22 cellular contexts compared by ENCODE assay signal in genomic region chr7:84258628-84259027, GRCh38.
DNase-seq lines count a peak whose midpoint lies in the region; ATAC-seq and TF ChIP-seq lines count a peak whose summit lies in the region.
"Had no signal": no experiment of that assay in that cellular context is flagged by ENCODE, and none has a peak within 500 bp of the region (broad histone marks: within the 10 kb centered on the region; RNA-seq: fewer than 3 reads in every experiment).

No MANE protein-coding gene starts in this region.

- no peaks in the 10 kb centered on the region for H3K9me3 Mint-ChIP-seq in osteocyte (ENCODE audit: unreplicated experiment)
- H3K9me3 Mint-ChIP-seq: activated CD4-positive, alpha-beta memory T cell treated with anti-CD3 and anti-CD28 coated beads for 36 hours; nephron had no signal

- H3K36me3 Mint-ChIP-seq in osteocyte (ENCODE audit: unreplicated experiment), result no peaks in the 10 kb centered on the region
- H3K36me3 Mint-ChIP-seq: activated CD4-positive, alpha-beta memory T cell treated with anti-CD3 and anti-CD28 coated beads for 36 hours; CD4-positive, CD25-positive, alpha-beta regulatory T cell; stimulated activated memory B cell treated with anti-CD40 and anti-IgM and Interleukin-4, amounts not matched to agents 10 μg/mL and 1 μg/mL and 100 μg/mL, for 72 hours had no signal

- no peak overlapping the region for H3K9ac ChIP-seq in colonic mucosa (ENCODE audit: low read depth in 2 of 2, low read length in 2 of 2)

- H3K4me1 Mint-ChIP-seq in osteocyte (ENCODE audit: unreplicated experiment), result peaks cover 23% of the 10 kb centered on the region
- H3K4me1 Mint-ChIP-seq: stimulated activated memory B cell treated with anti-CD40 and anti-IgM and Interleukin-4, amounts not matched to agents 10 μg/mL and 1 μg/mL and 100 μg/mL, for 72 hours had no signal

- H3K9me3 ChIP-seq in colonic mucosa, result no peaks in the 10 kb centered on the region
- H3K9me3 ChIP-seq: psoas muscle had no signal

- H3K4me3 Mint-ChIP-seq in osteocyte (ENCODE audit: unreplicated experiment), result no peak overlapping the region
- H3K4me3 Mint-ChIP-seq: activated CD4-positive, alpha-beta memory T cell treated with anti-CD3 and anti-CD28 coated beads for 36 hours; CD4-positive, CD25-positive, alpha-beta regulatory T cell; nephron; stimulated activated memory B cell treated with anti-CD40 and anti-IgM and Interleukin-4, amounts not matched to agents 10 μg/mL and 1 μg/mL and 100 μg/mL, for 72 hours had no signal

- intact Hi-C loops in colonic mucosa (cut with DNase I), result no loop called here

- H3K27ac ChIP-seq in colonic mucosa, result no peak overlapping the region
- H3K27ac ChIP-seq: dorsolateral prefrontal cortex, psoas muscle, RWPE1, VCaP had no signal

- in situ Hi-C loops in astrocyte of the spinal cord (cut with HindIII; ENCODE audit: low sequenced_read_pairs), result no loop called here

- ATAC-seq in HG03108 (IDR thresholded peaks at IDR 0.05; ENCODE audit: unreplicated experiment), result no peak
- ATAC-seq: psoas muscle; stimulated activated memory B cell treated with anti-CD40 and anti-IgM and Interleukin-4, amounts not matched to agents 10 μg/mL and 1 μg/mL and 100 μg/mL, for 72 hours had no signal

- no peaks in the 10 kb centered on the region for H3K36me3 ChIP-seq in colonic mucosa

- H3K27me3 Mint-ChIP-seq in osteocyte (ENCODE audit: unreplicated experiment), result no peaks in the 10 kb centered on the region
- H3K27me3 Mint-ChIP-seq: activated CD4-positive, alpha-beta memory T cell treated with anti-CD3 and anti-CD28 coated beads for 36 hours; CD4-positive, CD25-positive, alpha-beta regulatory T cell; stimulated activated memory B cell treated with anti-CD40 and anti-IgM and Interleukin-4, amounts not matched to agents 10 μg/mL and 1 μg/mL and 100 μg/mL, for 72 hours had no signal

- H3K4me1 ChIP-seq in colonic mucosa, result no peaks in the 10 kb centered on the region
- H3K4me1 ChIP-seq: psoas muscle had no signal

- TF ChIP-seq CTCF in astrocyte of the spinal cord (IDR thresholded peaks at IDR 0.05; ENCODE audit: low read depth, low read length) (no peak), osteocyte (IDR thresholded peaks at IDR 0.05) (no peak), colonic mucosa (IDR thresholded peaks at IDR 0.05) (no peak)

- H3K27ac Mint-ChIP-seq in osteocyte (ENCODE audit: unreplicated experiment), result peak overlapping the region; percentile 63
- H3K27ac Mint-ChIP-seq: activated CD4-positive, alpha-beta memory T cell treated with anti-CD3 and anti-CD28 coated beads for 36 hours; nephron; stimulated activated memory B cell treated with anti-CD40 and anti-IgM and Interleukin-4, amounts not matched to agents 10 μg/mL and 1 μg/mL and 100 μg/mL, for 72 hours had no signal

- peak; percentile 6 for DNase-seq in ELR (ENCODE audit: low read depth)
- peak; percentile 95 for DNase-seq in LHCN-M2 (ENCODE audit: low read depth)
- peak; percentile 70 for DNase-seq in astrocyte of the spinal cord (ENCODE audit: low read depth, low spot score)
- no peak for DNase-seq in osteocyte (ENCODE audit: extremely low spot score, unreplicated experiment)
- no peak for DNase-seq in kidney glomerular epithelial cell (lab: John Stamatoyannopoulos, UW)
- DNase-seq in colonic mucosa, result no peak
- DNase-seq: activated CD4-positive, alpha-beta memory T cell treated with anti-CD3 and anti-CD28 coated beads for 36 hours; activated naive CD4-positive, alpha-beta T cell treated with anti-CD3 and anti-CD28 coated beads, Interleukin-2, amount 50 U/mL, for 16 hours; activated T-cell treated with anti-CD3 and anti-CD28 coated beads, Interleukin-2, amount 50 U/mL, for 1 hour; CD4-positive, CD25-positive, alpha-beta regulatory T cell; DMS79 treated with DMSO at 0.1 percent for 48 hours; dorsolateral prefrontal cortex; erythroblast; kidney; mesendoderm; psoas muscle; trophoblast cell had no signal

- H3K27me3 ChIP-seq in colonic mucosa, result no peaks in the 10 kb centered on the region
- H3K27me3 ChIP-seq: dorsolateral prefrontal cortex had no signal

- H3K4me3 ChIP-seq in astrocyte of the spinal cord (ENCODE audit: low read depth, low read length) (no peak overlapping the region), colonic mucosa (no peak overlapping the region)
- H3K4me3 ChIP-seq: dorsolateral prefrontal cortex, psoas muscle had no signal

Comparison
In these comparisons a context has a peak if more than half of its experiments do, and no peak if none do; other contexts are left out.
1. DNase-seq: peak in ELR (single experiment), LHCN-M2 (single experiment) and astrocyte of the spinal cord (single experiment); none in osteocyte (single experiment), kidney glomerular epithelial cell (single experiment) and colonic mucosa (single experiment).